In genomic region chr6:14520536-14520935, GRCh38 we compare ENCODE assay signal across 16 cellular contexts.
DNase-seq lines count a peak whose midpoint lies in the region; ATAC-seq, FAIRE-seq and TF ChIP-seq lines count a peak whose summit lies in the region.
"Had no signal": no experiment of that assay in that cellular context is flagged by ENCODE, and none has a peak within 500 bp of the region (broad histone marks: within the 10 kb centered on the region; RNA-seq: fewer than 3 reads in every experiment).

No MANE protein-coding gene starts in this region.

- intact Hi-C loops in K562 (cut with micrococcal nuclease), result no loop called here

- H3K4me2 ChIP-seq in K562 (ENCODE audit: insufficient read depth, low read length), result no peak overlapping the region
- no peak overlapping the region for H3K4me2 ChIP-seq in keratinocyte (ENCODE audit: control insufficient read depth, extremely low read depth, insufficient read depth, low read depth, low read length)
- H3K4me2 ChIP-seq in smooth muscle cell, result no peak overlapping the region
- H3K4me2 ChIP-seq: A549 had no signal

- dilution Hi-C loops in keratinocyte (cut with MboI; ENCODE audit: extremely low pct_ligation_motif_present, low sequenced_read_pairs), result no loop called here

- no peaks in the 10 kb centered on the region for H3K4me1 Mint-ChIP-seq in activated T-cell treated with anti-CD3 and anti-CD28 coated beads, Interleukin-2, amount 50 U/mL, for 4 hours (ENCODE audit: low read depth)
- H3K4me1 Mint-ChIP-seq: CD14-positive monocyte had no signal

- ATAC-seq in K562, result no peak
- no peak for ATAC-seq in activated T-cell treated with anti-CD3 and anti-CD28 coated beads, Interleukin-2, amount 50 U/mL, for 4 hours
- ATAC-seq: A549; CD8-positive, alpha-beta T cell had no signal

- CTCF ChIA-PET in RWPE1 (lab: Yijun Ruan, JAX) (interaction anchor here (0.6 kb wide), 1 partner anchor 31 kb away, joined by 6 read pairs; no protein-coding TSS in a partner anchor), K562 (lab: Yijun Ruan, JAX; ENCODE audit: low intra/inter-chr PET ratio) (no interaction called here)

- BruUV-seq in K562 (replicated peaks; lab: Mats Ljungman, UMichigan), result no TSS peak

- no peaks in the 10 kb centered on the region; a peak in 2 of 5 replicates for H3K4me1 ChIP-seq in K562 (replicated peaks in 1 of 2; ENCODE audit: control insufficient read depth in 2 of 2, insufficient read depth in 2 of 2, low read length in 2 of 2)
- H3K4me1 ChIP-seq in keratinocyte (ENCODE audit: control insufficient read depth, extremely low read depth, insufficient read depth, low read length), result peaks cover 25% of the 10 kb centered on the region
- H3K4me1 ChIP-seq in smooth muscle cell (ENCODE audit: low read depth), result no peaks in the 10 kb centered on the region
- H3K4me1 ChIP-seq in Peyer's patch, result no peaks in the 10 kb centered on the region
- H3K4me1 ChIP-seq: A549, Caco-2, HAP-1 had no signal

- TF ChIP-seq CTCF in RWPE1 (conservative IDR thresholded peaks at IDR 0.05; ENCODE audit: low read depth) (no peak), K562 (IDR thresholded peaks at IDR 0.05 in 2 of 3, conservative IDR thresholded peaks at IDR 0.05 in 1 of 3; ENCODE audit: insufficient read depth in 2 of 3, low read depth in 1 of 3, low read length in 3 of 3) (no peak), keratinocyte (optimal IDR thresholded peaks at IDR 0.05 in 1 of 3, IDR thresholded peaks at IDR 0.05 in 1 of 3, conservative IDR thresholded peaks at IDR 0.05 in 1 of 3; ENCODE audit: extremely low read depth in 1 of 3, insufficient read depth in 2 of 3, low read length in 3 of 3) (no peak), smooth muscle cell (IDR thresholded peaks at IDR 0.05; ENCODE audit: borderline replicate concordance, insufficient read depth, poor library complexity, severe bottlenecking) (no peak), Peyer's patch (IDR thresholded peaks at IDR 0.05) (no peak), coronary artery (IDR thresholded peaks at IDR 0.05) (no peak)

- H2AFZ ChIP-seq in K562 (ENCODE audit: low read depth, low read length), result no peak overlapping the region
- H2AFZ ChIP-seq in keratinocyte (ENCODE audit: control insufficient read depth, low read length), result no peak overlapping the region
- H2AFZ ChIP-seq in smooth muscle cell (ENCODE audit: low read depth), result no peak overlapping the region

- H3K4me3 Mint-ChIP-seq in activated T-cell treated with anti-CD3 and anti-CD28 coated beads, Interleukin-2, amount 50 U/mL, for 4 hours, result no peak overlapping the region
- H3K4me3 Mint-ChIP-seq: CD14-positive monocyte; CD8-positive, alpha-beta T cell had no signal

- H4K20me1 ChIP-seq in K562 (replicated peaks; ENCODE audit: control insufficient read depth, insufficient read depth, low read length) (no peaks in the 10 kb centered on the region), keratinocyte (ENCODE audit: control insufficient read depth, extremely low read depth, insufficient read depth, low read length) (no peaks in the 10 kb centered on the region), smooth muscle cell (ENCODE audit: low read depth) (no peaks in the 10 kb centered on the region)

- FAIRE-seq in K562 (lab: Jason Lieb, UNC) (no peak), keratinocyte (lab: Jason Lieb, UNC) (peak; percentile 74)
- FAIRE-seq: A549, GM12892, H1 had no signal

- H3K9me3 ChIP-seq in K562 (replicated peaks; ENCODE audit: control insufficient read depth, insufficient read depth, low read depth, low read length), result no peaks in the 10 kb centered on the region
- no peaks in the 10 kb centered on the region for H3K9me3 ChIP-seq in keratinocyte (ENCODE audit: control insufficient read depth, low read depth, low read length)
- H3K9me3 ChIP-seq in smooth muscle cell (replicated peaks; ENCODE audit: low read depth), result no peaks in the 10 kb centered on the region
- H3K9me3 ChIP-seq in Peyer's patch, result no peaks in the 10 kb centered on the region
- H3K9me3 ChIP-seq: A549, Caco-2, HAP-1 had no signal

- H3K36me3 Mint-ChIP-seq in activated T-cell treated with anti-CD3 and anti-CD28 coated beads, Interleukin-2, amount 50 U/mL, for 4 hours (ENCODE audit: insufficient read depth), result no peaks in the 10 kb centered on the region
- H3K36me3 Mint-ChIP-seq: CD14-positive monocyte; CD8-positive, alpha-beta T cell had no signal

- DNase-seq in RWPE1 (ENCODE audit: low spot score) (peak; percentile 55), K562 (ENCODE audit: extremely low read depth in 1 of 4, low spot score in 3 of 4) (no peak), keratinocyte (ENCODE audit: low read depth, low spot score) (peak; percentile 15), smooth muscle cell (lab: John Stamatoyannopoulos, UW; ENCODE audit: unreplicated experiment) (no peak), Peyer's patch (no peak), coronary artery (ENCODE audit: low spot score) (no peak)
- DNase-seq in activated T-cell treated with anti-CD3 and anti-CD28 coated beads, Interleukin-2, amount 50 U/mL, for 4 hours, result no peak
- DNase-seq: Caco-2; CD8-positive, alpha-beta T cell; DND-41; GDM1 had no signal

- 31% methylated on average over 2 of the region's 2 CpGs for WGBS in K562 (ENCODE audit: insufficient coverage, low coverage, missing lambda C conversion rate)
- 91% methylated on average over 2 of the region's 2 CpGs for WGBS in smooth muscle cell (ENCODE audit: low lambda C conversion rate)

- no peak for TF ChIP-seq RAD21 in K562 (CRISPR knock-in tag; conservative IDR thresholded peaks at IDR 0.05 in 1 of 2, IDR thresholded peaks at IDR 0.05 in 1 of 2)

- H3K4me3 ChIP-seq in K562, result no peak overlapping the region
- no peak overlapping the region for H3K4me3 ChIP-seq in keratinocyte (ENCODE audit: control insufficient read depth in 2 of 3, extremely low read depth in 1 of 3, insufficient read depth in 2 of 3, low read depth in 1 of 3, low read length in 3 of 3)
- no peak overlapping the region for H3K4me3 ChIP-seq in smooth muscle cell
- H3K4me3 ChIP-seq in Peyer's patch, result no peak overlapping the region
- H3K4me3 ChIP-seq in coronary artery, result no peak overlapping the region
- H3K4me3 ChIP-seq: A549, HAP-1 had no signal

- in situ Hi-C loops in K562 (cut with MboI), result no loop called here

- H3K9me3 Mint-ChIP-seq in activated T-cell treated with anti-CD3 and anti-CD28 coated beads, Interleukin-2, amount 50 U/mL, for 4 hours, result peaks cover 6% of the 10 kb centered on the region
- H3K9me3 Mint-ChIP-seq: CD8-positive, alpha-beta T cell had no signal

- H3K27me3 Mint-ChIP-seq in activated T-cell treated with anti-CD3 and anti-CD28 coated beads, Interleukin-2, amount 50 U/mL, for 4 hours (ENCODE audit: low read depth), result no peaks in the 10 kb centered on the region

- no peaks in the 10 kb centered on the region for H3F3A ChIP-seq in smooth muscle cell (ENCODE audit: low read depth)

- H3K36me3 ChIP-seq in K562 (ENCODE audit: control insufficient read depth, insufficient read depth, low read length) (no peaks in the 10 kb centered on the region), keratinocyte (ENCODE audit: control insufficient read depth in 2 of 2, extremely low read depth in 1 of 2, insufficient read depth in 2 of 2, low read length in 2 of 2) (no peaks in the 10 kb centered on the region), smooth muscle cell (ENCODE audit: low read depth) (no peaks in the 10 kb centered on the region), Peyer's patch (no peaks in the 10 kb centered on the region)
- H3K36me3 ChIP-seq: HAP-1 had no signal

- H3K79me2 ChIP-seq in K562 (ENCODE audit: control insufficient read depth, insufficient read depth, low read length) (no peaks in the 10 kb centered on the region), keratinocyte (ENCODE audit: control insufficient read depth, insufficient read depth, low read length) (no peaks in the 10 kb centered on the region), smooth muscle cell (ENCODE audit: low read depth) (no peaks in the 10 kb centered on the region)

- TF ChIP-seq EP300 in K562 (IDR thresholded peaks at IDR 0.05; ENCODE audit: low read length), result no peak

- no peak for TF ChIP-seq POLR2A in K562 (conservative IDR thresholded peaks at IDR 0.05)
- TF ChIP-seq POLR2A in Peyer's patch (IDR thresholded peaks at IDR 0.05), result no peak

- H3K9me1 ChIP-seq in K562 (ENCODE audit: control insufficient read depth, insufficient read depth, low read length) (no peaks in the 10 kb centered on the region), keratinocyte (ENCODE audit: control insufficient read depth, extremely low read depth, insufficient read depth, low read length) (no peaks in the 10 kb centered on the region)

- H3K27me3 ChIP-seq in K562 (ENCODE audit: control insufficient read depth in 2 of 2, insufficient read depth in 2 of 2, low read length in 2 of 2), result no peaks in the 10 kb centered on the region
- no peaks in the 10 kb centered on the region for H3K27me3 ChIP-seq in keratinocyte (ENCODE audit: control insufficient read depth, extremely low read depth, insufficient read depth, low read length)
- H3K27me3 ChIP-seq in smooth muscle cell (ENCODE audit: low read depth), result no peaks in the 10 kb centered on the region
- H3K27me3 ChIP-seq in Peyer's patch, result no peaks in the 10 kb centered on the region

- H3K27ac ChIP-seq in RWPE1, result no peak overlapping the region
- no peak overlapping the region for H3K27ac ChIP-seq in K562 (ENCODE audit: extremely low read depth, low read depth, low read length)
- peak overlapping the region; percentile 42 for H3K27ac ChIP-seq in keratinocyte (ENCODE audit: control insufficient read depth, insufficient read depth, low read length)
- H3K27ac ChIP-seq in smooth muscle cell (ENCODE audit: low read depth), result peak overlapping the region; percentile 51
- no peak overlapping the region for H3K27ac ChIP-seq in Peyer's patch
- no peak overlapping the region for H3K27ac ChIP-seq in coronary artery
- H3K27ac ChIP-seq: A549 had no signal

- POLR2A ChIA-PET in RWPE1 (lab: Yijun Ruan, JAX; ENCODE audit: low non-redundant PET) (no interaction called here), K562 (lab: Yijun Ruan, JAX) (interaction anchor here (0.6 to 1.3 kb wide), 4 partner anchors 14 to 610 kb away, joined by 3 to 4 read pairs (median 4); no protein-coding TSS in a partner anchor)

- H3K9ac ChIP-seq in K562 (ENCODE audit: insufficient read depth in 1 of 2, low read depth in 2 of 2, low read length in 2 of 2), result no peak overlapping the region
- H3K9ac ChIP-seq in keratinocyte (ENCODE audit: control insufficient read depth, extremely low read depth, insufficient read depth, low read length), result no peak overlapping the region
- H3K9ac ChIP-seq in smooth muscle cell (ENCODE audit: low read depth), result no peak overlapping the region

TF ChIP-seq in K562, 482 proteins besides CTCF, POLR2A, EP300 and RAD21 (continues in another document):
- no peak for TF ChIP-seq MCM7 (IDR thresholded peaks at IDR 0.05)
- no peak for TF ChIP-seq CEBPG (CRISPR knock-in tag; IDR thresholded peaks at IDR 0.05)
- no peak for TF ChIP-seq CEBPG (tag; conservative IDR thresholded peaks at IDR 0.05 in 1 of 2, IDR thresholded peaks at IDR 0.05 in 1 of 2)
- no peak for TF ChIP-seq PML (IDR thresholded peaks at IDR 0.05; ENCODE audit: low read length)

Comparison
In these comparisons a context has a peak if more than half of its experiments do, and no peak if none do; other contexts are left out.
1. DNase-seq: peak in RWPE1 (single experiment) and keratinocyte (single experiment); none in K562 (0 of 4), smooth muscle cell (single experiment), Peyer's patch (0 of 3), coronary artery (single experiment) and activated T-cell treated with anti-CD3 and anti-CD28 coated beads, Interleukin-2, amount 50 U/mL, for 4 hours (single experiment).
2. H3K27ac ChIP-seq: peak in keratinocyte (single experiment) and smooth muscle cell (single experiment); none in RWPE1 (single experiment), K562 (single experiment), Peyer's patch (0 of 4) and coronary artery (0 of 2).